ENCODE assay signal across 16 cellular contexts in genomic region chr18:331231-331771, GRCh38.
DNase-seq lines count a peak whose midpoint lies in the region; ATAC-seq and TF ChIP-seq lines count a peak whose summit lies in the region.
"Had no signal": no experiment of that assay in that cellular context is flagged by ENCODE, and none has a peak within 500 bp of the region (broad histone marks: within the 10 kb centered on the region; RNA-seq: fewer than 3 reads in every experiment).

No MANE protein-coding gene starts in this region.

- intact Hi-C loops in left ventricle myocardium superior (cut with micrococcal nuclease) (no loop called here), Right ventricle myocardium inferior (cut with DNase I) (loop anchor here (10.0 kb wide), 1 partner anchor 124 kb away; no protein-coding TSS in a partner anchor), uterus (cut with DNase I; ENCODE audit: low total_unique reads) (no loop called here)

- H3K27ac ChIP-seq in uterus: peak overlapping the region; percentile 51
- H3K27ac ChIP-seq: spleen, suprapubic skin had no signal

- TF ChIP-seq CTCF in uterus (IDR thresholded peaks at IDR 0.05): no peak

- ATAC-seq in left ventricle myocardium superior (peak; percentile 27), Right ventricle myocardium inferior (no peak), HG03045 (IDR thresholded peaks at IDR 0.05; ENCODE audit: unreplicated experiment) (no peak), HG03342 (IDR thresholded peaks at IDR 0.05; ENCODE audit: unreplicated experiment) (no peak), GM19397 (IDR thresholded peaks at IDR 0.05; ENCODE audit: unreplicated experiment) (no peak)

- H3K9me3 ChIP-seq in uterus: no peaks in the 10 kb centered on the region
- H3K9me3 ChIP-seq: spleen, suprapubic skin had no signal

- no peak for TF ChIP-seq POLR2A in uterus (IDR thresholded peaks at IDR 0.05)

- DNase-seq in left ventricle myocardium superior (no peak), Right ventricle myocardium inferior (ENCODE audit: missing footprints) (no peak), brain pericyte (ENCODE audit: low read depth, low spot score) (peak; percentile 37), medulla oblongata (ENCODE audit: extremely low spot score) (peak; percentile 71), uterus (peak; percentile 37 to 52)
- DNase-seq: activated gamma-delta T cell, HCEC 1CT, NCI-H2029, occipital lobe, SIG-M5, spleen had no signal

- H3K36me3 ChIP-seq in uterus: no peaks in the 10 kb centered on the region
- H3K36me3 ChIP-seq: spleen, suprapubic skin had no signal

- H3K4me1 ChIP-seq in uterus: no peaks in the 10 kb centered on the region

- H3K4me3 ChIP-seq in uterus: no peak overlapping the region
- H3K4me3 ChIP-seq: lung, spleen, suprapubic skin had no signal

- H3K27me3 ChIP-seq in uterus: no peaks in the 10 kb centered on the region
- H3K27me3 ChIP-seq: suprapubic skin had no signal

Comparison
In these comparisons a context has a peak if more than half of its experiments do, and no peak if none do; other contexts are left out.
1. DNase-seq: peak in brain pericyte (single experiment), medulla oblongata (single experiment) and uterus (2 of 2); none in left ventricle myocardium superior (single experiment) and Right ventricle myocardium inferior (single experiment).